ENCODE assay signal across 1 cellular context in the genomic region with DNA sequence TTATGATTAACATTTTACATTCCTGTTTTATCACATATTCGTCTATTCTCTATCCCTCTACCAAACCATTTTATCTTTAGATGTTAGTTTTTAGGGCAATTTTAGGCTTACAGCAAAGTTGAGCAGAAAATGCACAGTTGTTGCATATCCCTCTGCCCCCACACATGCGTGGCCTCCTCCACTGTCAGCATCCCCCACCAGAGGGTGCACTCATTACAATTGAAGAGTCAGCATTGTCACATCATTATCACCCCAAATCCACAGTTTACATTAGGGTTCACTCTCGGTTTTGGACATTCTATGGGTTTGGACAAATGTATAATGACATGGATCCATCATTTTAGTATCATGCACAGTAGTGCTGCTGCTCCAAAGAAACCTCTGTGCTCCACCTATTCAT.
A peak's percentile ranks its signal among the peaks of the same experiment; 100 is the strongest.
TF ChIP-seq lines count a peak whose summit lies in the region.

No MANE protein-coding gene starts in this region.

TF ChIP-seq in K562, 482 proteins besides CTCF, POLR2A, EP300 and RAD21 (continued from another document):
- TF ChIP-seq, protein P1, sequence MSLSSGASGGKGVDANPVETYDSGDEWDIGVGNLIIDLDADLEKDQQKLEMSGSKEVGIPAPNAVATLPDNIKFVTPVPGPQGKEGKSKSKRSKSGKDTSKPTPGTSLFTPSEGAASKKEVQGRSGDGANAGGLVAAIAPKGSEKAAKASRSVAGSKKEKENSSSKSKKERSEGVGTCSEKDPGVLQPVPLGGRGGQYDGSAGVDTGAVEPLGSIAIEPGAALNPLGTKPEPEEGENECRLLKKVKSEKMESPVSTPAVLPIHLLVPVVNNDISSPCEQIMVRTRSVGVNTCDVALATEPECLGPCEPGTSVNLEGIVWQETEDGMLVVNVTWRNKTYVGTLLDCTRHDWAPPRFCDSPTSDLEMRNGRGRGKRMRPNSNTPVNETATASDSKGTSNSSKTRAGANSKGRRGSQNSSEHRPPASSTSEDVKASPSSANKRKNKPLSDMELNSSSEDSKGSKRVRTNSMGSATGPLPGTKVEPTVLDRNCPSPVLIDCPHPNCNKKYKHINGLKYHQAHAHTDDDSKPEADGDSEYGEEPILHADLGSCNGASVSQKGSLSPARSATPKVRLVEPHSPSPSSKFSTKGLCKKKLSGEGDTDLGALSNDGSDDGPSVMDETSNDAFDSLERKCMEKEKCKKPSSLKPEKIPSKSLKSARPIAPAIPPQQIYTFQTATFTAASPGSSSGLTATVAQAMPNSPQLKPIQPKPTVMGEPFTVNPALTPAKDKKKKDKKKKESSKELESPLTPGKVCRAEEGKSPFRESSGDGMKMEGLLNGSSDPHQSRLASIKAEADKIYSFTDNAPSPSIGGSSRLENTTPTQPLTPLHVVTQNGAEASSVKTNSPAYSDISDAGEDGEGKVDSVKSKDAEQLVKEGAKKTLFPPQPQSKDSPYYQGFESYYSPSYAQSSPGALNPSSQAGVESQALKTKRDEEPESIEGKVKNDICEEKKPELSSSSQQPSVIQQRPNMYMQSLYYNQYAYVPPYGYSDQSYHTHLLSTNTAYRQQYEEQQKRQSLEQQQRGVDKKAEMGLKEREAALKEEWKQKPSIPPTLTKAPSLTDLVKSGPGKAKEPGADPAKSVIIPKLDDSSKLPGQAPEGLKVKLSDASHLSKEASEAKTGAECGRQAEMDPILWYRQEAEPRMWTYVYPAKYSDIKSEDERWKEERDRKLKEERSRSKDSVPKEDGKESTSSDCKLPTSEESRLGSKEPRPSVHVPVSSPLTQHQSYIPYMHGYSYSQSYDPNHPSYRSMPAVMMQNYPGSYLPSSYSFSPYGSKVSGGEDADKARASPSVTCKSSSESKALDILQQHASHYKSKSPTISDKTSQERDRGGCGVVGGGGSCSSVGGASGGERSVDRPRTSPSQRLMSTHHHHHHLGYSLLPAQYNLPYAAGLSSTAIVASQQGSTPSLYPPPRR (CRISPR knock-in tag; IDR thresholded peaks at IDR 0.05; ENCODE audit: borderline replicate concordance), result no peak
- TF ChIP-seq HNRNPLL (IDR thresholded peaks at IDR 0.05; ENCODE audit: low read depth, low read length, poor library complexity, severe bottlenecking), result no peak
- no peak for TF ChIP-seq ZNF57 (CRISPR knock-in tag; IDR thresholded peaks at IDR 0.05)
- TF ChIP-seq, protein P2, sequence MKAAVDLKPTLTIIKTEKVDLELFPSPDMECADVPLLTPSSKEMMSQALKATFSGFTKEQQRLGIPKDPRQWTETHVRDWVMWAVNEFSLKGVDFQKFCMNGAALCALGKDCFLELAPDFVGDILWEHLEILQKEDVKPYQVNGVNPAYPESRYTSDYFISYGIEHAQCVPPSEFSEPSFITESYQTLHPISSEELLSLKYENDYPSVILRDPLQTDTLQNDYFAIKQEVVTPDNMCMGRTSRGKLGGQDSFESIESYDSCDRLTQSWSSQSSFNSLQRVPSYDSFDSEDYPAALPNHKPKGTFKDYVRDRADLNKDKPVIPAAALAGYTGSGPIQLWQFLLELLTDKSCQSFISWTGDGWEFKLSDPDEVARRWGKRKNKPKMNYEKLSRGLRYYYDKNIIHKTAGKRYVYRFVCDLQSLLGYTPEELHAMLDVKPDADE (conservative IDR thresholded peaks at IDR 0.05; ENCODE audit: control insufficient read depth, low read depth, low read length), result no peak
- 0 out of 2 replicates have a peak, but pooled peaks have one; percentile 28 for TF ChIP-seq C11orf30 (IDR thresholded peaks at IDR 0.05; ENCODE audit: low read depth)
- TF ChIP-seq ZNF316 (IDR thresholded peaks at IDR 0.05), result peak; percentile 69
- no peak for TF ChIP-seq ELF1 (tag; IDR thresholded peaks at IDR 0.05)
- TF ChIP-seq POU5F1 (IDR thresholded peaks at IDR 0.05; ENCODE audit: borderline replicate concordance, low read depth, low read length, partially characterized antibody), result no peak
- 0 out of 2 replicates have a peak, but pooled peaks have one; percentile 27 for TF ChIP-seq SMC3 (conservative IDR thresholded peaks at IDR 0.05; ENCODE audit: insufficient read depth, low read depth, low read length)
- no peak for TF ChIP-seq PRPF4 (IDR thresholded peaks at IDR 0.05; ENCODE audit: insufficient read depth, low read depth, low read length, poor library complexity, severe bottlenecking)
- TF ChIP-seq JUND (IDR thresholded peaks at IDR 0.05; ENCODE audit: borderline replicate concordance, low read depth, low read length), result no peak
- TF ChIP-seq JUND (tag; IDR thresholded peaks at IDR 0.05; ENCODE audit: borderline replicate concordance, low read depth, low read length), result no peak
